In genomic region chr2:177585234-177585863, GRCh38 we compare ENCODE assay signal across 1 cellular context.
TF ChIP-seq lines count a peak whose summit lies in the region.

No MANE protein-coding gene starts in this region.

TF ChIP-seq in HepG2, 621 proteins besides CTCF, POLR2A, EP300 and RAD21 (continued from another document):
- TF ChIP-seq ZNF687 (CRISPR knock-in tag; IDR thresholded peaks at IDR 0.05), result peak; percentile 12; the same call in 1 of the 2 replicates
- TF ChIP-seq TEAD2 (CRISPR knock-in tag; IDR thresholded peaks at IDR 0.05), result no peak
- no peak for TF ChIP-seq PLRG1 (conservative IDR thresholded peaks at IDR 0.05)
- no peak for TF ChIP-seq ATF3 (CRISPR knock-in tag; IDR thresholded peaks at IDR 0.05)
- TF ChIP-seq ZNF331 (CRISPR knock-in tag; IDR thresholded peaks at IDR 0.05), result no peak
- TF ChIP-seq HOXA5 (CRISPR knock-in tag; IDR thresholded peaks at IDR 0.05), result no peak
- no peak for TF ChIP-seq HINFP (CRISPR knock-in tag; IDR thresholded peaks at IDR 0.05; ENCODE audit: low read depth)
- TF ChIP-seq ZNF180 (CRISPR knock-in tag; IDR thresholded peaks at IDR 0.05; ENCODE audit: borderline replicate concordance, low read depth), result no peak
- no peak for TF ChIP-seq USF2 (IDR thresholded peaks at IDR 0.05; ENCODE audit: low read depth, low read length)
- no peak for TF ChIP-seq USF2 (CRISPR knock-in tag; IDR thresholded peaks at IDR 0.05; ENCODE audit: borderline replicate concordance)
- TF ChIP-seq ZNF512B (CRISPR knock-in tag; IDR thresholded peaks at IDR 0.05; ENCODE audit: borderline replicate concordance), result no peak
- TF ChIP-seq ZNF572 (CRISPR knock-in tag; IDR thresholded peaks at IDR 0.05), result 0 out of 2 replicates have a peak, but pooled peaks have one; percentile 42
- no peak for TF ChIP-seq ZNF703 (CRISPR knock-in tag; IDR thresholded peaks at IDR 0.05; ENCODE audit: borderline replicate concordance)
- TF ChIP-seq JARID2 (CRISPR knock-in tag; IDR thresholded peaks at IDR 0.05; ENCODE audit: insufficient replicate concordance), result no peak
- TF ChIP-seq NFKB2 (CRISPR knock-in tag; IDR thresholded peaks at IDR 0.05; ENCODE audit: borderline replicate concordance), result no peak
- no peak for TF ChIP-seq KDM5B (CRISPR knock-in tag; IDR thresholded peaks at IDR 0.05; ENCODE audit: borderline replicate concordance)
- no peak for TF ChIP-seq U2AF1 (optimal IDR thresholded peaks at IDR 0.05; ENCODE audit: low read depth, low read length)
- no peak for TF ChIP-seq ZNF143 (CRISPR knock-in tag; IDR thresholded peaks at IDR 0.05)
- TF ChIP-seq KLF9 (CRISPR knock-in tag; IDR thresholded peaks at IDR 0.05; ENCODE audit: low read depth), result no peak
- no peak for TF ChIP-seq ZNF3 (CRISPR knock-in tag; IDR thresholded peaks at IDR 0.05)
- TF ChIP-seq ZNF780A (CRISPR knock-in tag; IDR thresholded peaks at IDR 0.05), result no peak
- no peak for TF ChIP-seq EED (CRISPR knock-in tag; IDR thresholded peaks at IDR 0.05)
- TF ChIP-seq ZFX (CRISPR knock-in tag; IDR thresholded peaks at IDR 0.05; ENCODE audit: low read depth), result 0 out of 2 replicates have a peak, but pooled peaks have one; percentile 17
- TF ChIP-seq MED8 (CRISPR knock-in tag; IDR thresholded peaks at IDR 0.05; ENCODE audit: insufficient replicate concordance), result no peak
- TF ChIP-seq TRIM22 (IDR thresholded peaks at IDR 0.05), result no peak
- TF ChIP-seq ZBTB26 (CRISPR knock-in tag; IDR thresholded peaks at IDR 0.05; ENCODE audit: borderline replicate concordance), result no peak
- no peak for TF ChIP-seq MEIS2 (CRISPR knock-in tag; IDR thresholded peaks at IDR 0.05)
- no peak for TF ChIP-seq ZNF737 (CRISPR knock-in tag; IDR thresholded peaks at IDR 0.05; ENCODE audit: borderline replicate concordance)
- no peak for TF ChIP-seq GTF2F1 (IDR thresholded peaks at IDR 0.05; ENCODE audit: low read length)
- TF ChIP-seq NONO (IDR thresholded peaks at IDR 0.05), result no peak
- no peak for TF ChIP-seq NONO (CRISPR knock-in tag; conservative IDR thresholded peaks at IDR 0.05)
- TF ChIP-seq ZNF274 (CRISPR knock-in tag; IDR thresholded peaks at IDR 0.05), result peak; percentile 23; the same call in 1 of the 2 replicates
- no peak for TF ChIP-seq SP2 (CRISPR knock-in tag; IDR thresholded peaks at IDR 0.05)
- TF ChIP-seq ATF4 (CRISPR knock-in tag; IDR thresholded peaks at IDR 0.05), result no peak
- TF ChIP-seq ZUFSP (CRISPR knock-in tag; IDR thresholded peaks at IDR 0.05; ENCODE audit: borderline replicate concordance), result no peak
TF ChIP-seq in HepG2: peak in this region for 4.
